ENCODE assay signal across 1 cellular context in genomic region chr3:47163990-47164848, GRCh38.
A peak's percentile ranks its signal among the peaks of the same experiment; 100 is the strongest.
TF ChIP-seq lines count a peak whose summit lies in the region.

SETD2 (minus strand) TSS chr3:47164113; CDS start chr3:47163924, 189 bp downstream.

TF ChIP-seq in WTC11, 78 proteins besides CTCF, POLR2A, EP300 and RAD21 (continued from another document):
- TF ChIP-seq NR1H2 (CRISPR knock-in tag; IDR thresholded peaks at IDR 0.05) (0 out of 2 replicates have a peak, but pooled peaks have one; percentile 13), ZNF121 (CRISPR knock-in tag; IDR thresholded peaks at IDR 0.05) (no peak), FOXK1 (CRISPR knock-in tag; IDR thresholded peaks at IDR 0.05) (no peak), USF1 (CRISPR knock-in tag; IDR thresholded peaks at IDR 0.05) (peak; percentile 58; the same call in 1 of the 2 replicates), ZNF138 (CRISPR knock-in tag; conservative IDR thresholded peaks at IDR 0.05) (no peak), ZNF425 (CRISPR knock-in tag; conservative IDR thresholded peaks at IDR 0.05) (no peak), AR (CRISPR knock-in tag; IDR thresholded peaks at IDR 0.05) (peak; percentile 40; the same call in 1 of the 2 replicates), MYBL2 (CRISPR knock-in tag; IDR thresholded peaks at IDR 0.05) (no peak), HMGXB4 (CRISPR knock-in tag; IDR thresholded peaks at IDR 0.05) (peak; percentile 88), ZNF512 (CRISPR knock-in tag; IDR thresholded peaks at IDR 0.05; ENCODE audit: borderline replicate concordance) (no peak), ELF4 (CRISPR knock-in tag; IDR thresholded peaks at IDR 0.05; ENCODE audit: low read depth) (0 out of 2 replicates have a peak, but pooled peaks have one; percentile 29), ZMAT4 (CRISPR knock-in tag; IDR thresholded peaks at IDR 0.05) (no peak), IRF1 (CRISPR knock-in tag; IDR thresholded peaks at IDR 0.05) (no peak), ARID4B (CRISPR knock-in tag; IDR thresholded peaks at IDR 0.05; ENCODE audit: borderline replicate concordance) (peak; percentile 12), TEAD1 (CRISPR knock-in tag; IDR thresholded peaks at IDR 0.05) (no peak), E2F5 (CRISPR knock-in tag; IDR thresholded peaks at IDR 0.05) (no peak), MXD4 (CRISPR knock-in tag; IDR thresholded peaks at IDR 0.05; ENCODE audit: borderline replicate concordance) (no peak), KAT7 (CRISPR knock-in tag; IDR thresholded peaks at IDR 0.05; ENCODE audit: borderline replicate concordance) (no peak), CREB1 (CRISPR knock-in tag; IDR thresholded peaks at IDR 0.05) (no peak), ERG (CRISPR knock-in tag; IDR thresholded peaks at IDR 0.05) (no peak)
